ENCODE assay signal across 9 cellular contexts in the genomic region with DNA sequence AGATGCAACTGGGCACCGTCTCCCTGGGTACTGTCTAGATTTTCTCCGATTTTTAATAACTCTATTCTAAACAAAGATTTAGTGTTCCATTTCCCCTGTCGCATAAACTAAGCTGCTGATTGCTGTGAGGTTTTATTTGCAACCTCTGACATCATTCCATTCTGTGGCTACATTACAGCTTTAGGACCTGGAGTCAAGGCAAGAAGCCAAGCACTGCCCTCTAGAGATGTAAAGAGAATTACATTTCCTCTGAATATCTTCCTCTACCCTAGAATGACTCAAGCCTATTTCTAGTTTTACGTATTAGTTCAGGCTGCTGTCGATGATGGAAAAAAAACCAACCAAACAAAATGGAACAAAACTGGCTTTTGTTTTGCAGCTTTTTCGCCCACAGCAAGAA.
DNase-seq lines count a peak whose midpoint lies in the region; ATAC-seq, FAIRE-seq and TF ChIP-seq lines count a peak whose summit lies in the region.
"Had no signal": no experiment of that assay in that cellular context is flagged by ENCODE, and none has a peak within 500 bp of the region (broad histone marks: within the 10 kb centered on the region; RNA-seq: fewer than 3 reads in every experiment).

No MANE protein-coding gene starts in this region.

- no peak overlapping the region for H3K4ac ChIP-seq in H9 (ENCODE audit: low read depth, low read length)

- H3K4me1 Mint-ChIP-seq in H9 = peaks cover 4 to 9% of the 10 kb centered on the region in 2 experiments

- H3K4me3 ChIP-seq in GM12878 = no peak overlapping the region

- no peak overlapping the region for H4K8ac ChIP-seq in H9 (replicated peaks; ENCODE audit: insufficient read length, low read depth, low read length)

- intact Hi-C loops in GM12878 (cut with micrococcal nuclease; ENCODE audit: unreplicated experiment) = loop anchor here (5.0 kb wide), 1 partner anchor 107 kb away; no protein-coding TSS in a partner anchor

- peaks cover 7 to 14% of the 10 kb centered on the region in 2 experiments; a peak in 4 of 5 replicates for H3K9me3 Mint-ChIP-seq in H9

- no peaks in the 10 kb centered on the region for H3K79me1 ChIP-seq in H9 (ENCODE audit: insufficient read depth, low read depth, low read length, poor library complexity, severe bottlenecking)

- no peak overlapping the region for H2BK12ac ChIP-seq in H9 (ENCODE audit: insufficient read length, low read depth, low read length)

- H4K5ac ChIP-seq in H9 (ENCODE audit: insufficient read length, low read depth, low read length) = no peak overlapping the region

- in situ Hi-C loops in GM12878 (cut with MboI) = no loop called here

- H2BK120ac ChIP-seq in H9 (ENCODE audit: low read depth, low read length, poor library complexity, severe bottlenecking) = no peak overlapping the region

- no CpG with 5 or more reads among the region's 6 CpGs for WGBS in H9 (ENCODE audit: extremely low coverage, insufficient read length, low lambda C conversion rate)
- 31% methylated on average over 6 of the region's 6 CpGs for WGBS in GM12878 (ENCODE audit: insufficient coverage, insufficient replicate concordance, low lambda C conversion rate, missing lambda C conversion rate)

- H3K56ac ChIP-seq in H9 (ENCODE audit: insufficient read length, low read depth, low read length) = no peak overlapping the region

- FAIRE-seq in D721Med (lab: Jason Lieb, UNC) (no peak), GM12878 (lab: Jason Lieb, UNC) (no peak), GM19239 (lab: Jason Lieb, UNC) (no peak)

- no peak overlapping the region for H3K23ac ChIP-seq in H9 (ENCODE audit: insufficient read length, low read depth, low read length)

- no peak overlapping the region for H3K4me3 Mint-ChIP-seq in H9

- H3K14ac ChIP-seq in H9 (ENCODE audit: insufficient read depth, low read length) = no peak overlapping the region

- no peak overlapping the region for H2BK5ac ChIP-seq in H9 (ENCODE audit: insufficient read length, low read length)

- H4K20me1 ChIP-seq in H9 (ENCODE audit: control insufficient read depth, insufficient read depth, insufficient read length) (no peaks in the 10 kb centered on the region), GM12878 (ENCODE audit: control insufficient read depth, insufficient read depth) (no peaks in the 10 kb centered on the region)

- H3T11ph ChIP-seq in H9 (ENCODE audit: low read length) = no peak overlapping the region

- peaks cover 4 to 9% (median 7%) of the 10 kb centered on the region in 3 experiments for H3K36me3 Mint-ChIP-seq in H9 (ENCODE audit: insufficient read depth in 1 of 3, low read depth in 3 of 3)

- no peaks in the 10 kb centered on the region for H3K79me2 ChIP-seq in H9 (ENCODE audit: insufficient read depth, low read length)
- H3K79me2 ChIP-seq in GM12878 (ENCODE audit: control insufficient read depth, insufficient read depth, low read length) = no peaks in the 10 kb centered on the region

- DNase-seq in D721Med (ENCODE audit: insufficient read length, low spot score) (no peak), H9 (no peak), NCI-H1092 treated with DMSO at 0.1 percent for 48 hours (lab: John Stamatoyannopoulos, UW) (peak; percentile 24), GM12878 (ENCODE audit: low read depth, low spot score) (no peak), GM19239 (ENCODE audit: insufficient read length, low spot score) (no peak), NCI-H2029 treated with DMSO at 0.1 percent for 48 hours (lab: John Stamatoyannopoulos, UW) (no peak)
- DNase-seq in stimulated activated CD4-positive, alpha-beta T cell treated with anti-CD3 and anti-CD28 coated beads, Interleukin-4, amount 100 ng/mL, for 4 hours = no peak
- DNase-seq: hypothalamus had no signal

- H4K91ac ChIP-seq in H9 (ENCODE audit: insufficient read length, low read depth, low read length) = no peak overlapping the region

- no peak overlapping the region for H3K9ac ChIP-seq in H9 (ENCODE audit: extremely low read depth, insufficient read length, low read length)
- no peak overlapping the region for H3K9ac ChIP-seq in GM12878 (ENCODE audit: control insufficient read depth, insufficient read depth, low read length)

- H3K9me3 ChIP-seq in H9 (ENCODE audit: control insufficient read depth, low read depth, low read length) (no peaks in the 10 kb centered on the region), GM12878 (replicated peaks; ENCODE audit: control insufficient read depth, insufficient read depth, low read length) (no peaks in the 10 kb centered on the region)

- H2AFZ ChIP-seq in H9 (ENCODE audit: low read length) (no peak overlapping the region), GM12878 (ENCODE audit: control insufficient read depth, low read depth, low read length) (no peak overlapping the region)

- no peaks in the 10 kb centered on the region for H3K4me1 ChIP-seq in H9 (ENCODE audit: insufficient read depth, low read length)
- H3K4me1 ChIP-seq in GM12878 (ENCODE audit: control insufficient read depth, insufficient read depth, low read length) = no peaks in the 10 kb centered on the region

- H3K18ac ChIP-seq in H9 (ENCODE audit: insufficient read length, low read depth, low read length) = no peak overlapping the region

- no peaks in the 10 kb centered on the region for H3K23me2 ChIP-seq in H9 (ENCODE audit: insufficient read length, low read depth, low read length, poor library complexity, severe bottlenecking)

- no peak overlapping the region for H3K27ac Mint-ChIP-seq in H9

- H2BK20ac ChIP-seq in H9 (ENCODE audit: low read depth, low read length, poor library complexity, severe bottlenecking) = no peak overlapping the region

- CTCF ChIA-PET in GM12878 (lab: Yijun Ruan, JAX) = interaction anchor here (2.0 kb wide), 1 partner anchor 518 kb away, joined by 4 read pairs; no protein-coding TSS in a partner anchor

- TF ChIP-seq POLR2A in GM12878 (IDR thresholded peaks at IDR 0.05; ENCODE audit: low read depth, low read length) = no peak

- ATAC-seq in GM12878 (peak; percentile 78), HG03039 (IDR thresholded peaks at IDR 0.05; ENCODE audit: unreplicated experiment) (no peak)

- peak; percentile 10 for TF ChIP-seq CTCF in D721Med (IDR thresholded peaks at IDR 0.05; ENCODE audit: insufficient read depth, missing control alignments)
- TF ChIP-seq CTCF in H9 (conservative IDR thresholded peaks at IDR 0.05) = peak; percentile 67
- peak; percentile 14 to 27 (median 17); a peak in 3 of 6 replicates for TF ChIP-seq CTCF in GM12878 (IDR thresholded peaks at IDR 0.05 in 2 of 3, conservative IDR thresholded peaks at IDR 0.05 in 1 of 3; ENCODE audit: control insufficient read depth in 2 of 3, extremely low read depth in 1 of 3, insufficient read depth in 1 of 3, low read depth in 3 of 3, low read length in 3 of 3)

- H3K4me2 ChIP-seq in H9 (ENCODE audit: insufficient read depth, insufficient read length, low read length) (no peak overlapping the region), GM12878 (ENCODE audit: control insufficient read depth, insufficient read depth) (no peak overlapping the region)

- BruUV-seq in GM12878 (replicated peaks; lab: Mats Ljungman, UMichigan) = no TSS peak

- H3K27me3 Mint-ChIP-seq in H9 (ENCODE audit: low read depth) = no peaks in the 10 kb centered on the region

- no peak overlapping the region for H2AK5ac ChIP-seq in H9 (ENCODE audit: insufficient read length, low read length)

- SMC1A ChIA-PET in GM12878 (lab: Charles Lee; ENCODE audit: uncharacterized antibody, unreplicated experiment) = no interaction called here

- RAD21 ChIA-PET in GM12878 (lab: Charles Lee; ENCODE audit: unreplicated experiment) = interaction anchor here (0.7 kb wide), 1 partner anchor 111 kb away, joined by 3 read pairs; no protein-coding TSS in a partner anchor

- no peak for TF ChIP-seq EP300 in GM12878 (IDR thresholded peaks at IDR 0.05; ENCODE audit: borderline replicate concordance in 1 of 2, control insufficient read depth in 1 of 2, low read depth in 2 of 2, low read length in 2 of 2)

- H3K27me3 ChIP-seq in H9 (ENCODE audit: insufficient read depth, low read length) (no peaks in the 10 kb centered on the region), GM12878 (replicated peaks in 1 of 2; ENCODE audit: control insufficient read depth in 2 of 2, insufficient read depth in 2 of 2, low read length in 1 of 2) (no peaks in the 10 kb centered on the region)

- no peak overlapping the region for H2BK15ac ChIP-seq in H9 (ENCODE audit: low read depth, low read length)

- POLR2A ChIA-PET in GM12878 (lab: Charles Lee) = no interaction called here

- H3K27ac ChIP-seq in H9 (ENCODE audit: insufficient read length, low read depth, low read length) = no peak overlapping the region
- no peak overlapping the region for H3K27ac ChIP-seq in GM12878 (ENCODE audit: control insufficient read depth, insufficient read depth)

- peak; percentile 21; the same call in 1 of the 2 replicates for TF ChIP-seq RAD21 in GM12878 (IDR thresholded peaks at IDR 0.05; ENCODE audit: insufficient read depth, low read depth, low read length)

- no peaks in the 10 kb centered on the region for H3K36me3 ChIP-seq in GM12878 (ENCODE audit: control insufficient read depth in 2 of 2, insufficient read depth in 2 of 2, low read length in 1 of 2)

TF ChIP-seq in GM12878, 131 proteins besides CTCF, POLR2A, EP300 and RAD21:
- TF ChIP-seq CREB1 (IDR thresholded peaks at IDR 0.05; ENCODE audit: low read depth) (no peak), SP1 (IDR thresholded peaks at IDR 0.05; ENCODE audit: low read depth, low read length) (no peak), EZH2 (IDR thresholded peaks at IDR 0.05; ENCODE audit: borderline replicate concordance, control insufficient read depth, low read depth, low read length) (no peak), HDGF (IDR thresholded peaks at IDR 0.05) (no peak)

Comparison
In these comparisons a context has a peak if more than half of its experiments do, and no peak if none do; other contexts are left out.
1. CTCF ChIP-seq: peak in every context shown above with its lines; median percentile 67 in H9; 17 in GM12878; 10 in D721Med.